ENCODE assay signal across 2 cellular contexts in the genomic region with DNA sequence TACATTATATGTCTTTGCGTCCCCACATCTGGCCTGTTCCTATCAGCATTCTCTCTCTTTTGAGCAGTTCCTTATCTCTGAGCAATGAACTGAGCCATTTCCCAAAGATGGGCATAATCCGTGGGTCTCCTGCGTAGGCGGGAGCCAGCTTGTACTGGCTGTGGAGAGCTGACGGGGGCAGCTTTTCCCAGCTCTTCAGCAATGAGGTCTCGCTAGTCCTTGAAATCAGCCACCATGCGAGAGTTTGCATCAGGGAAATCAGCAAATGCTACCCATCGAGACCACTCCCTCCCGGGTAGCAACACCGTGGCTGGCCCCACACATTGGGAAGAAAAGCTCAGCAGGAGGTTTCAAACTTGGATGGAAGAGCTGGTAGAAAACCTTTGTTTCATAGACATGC.
TF ChIP-seq lines count a peak whose summit lies in the region.

No MANE protein-coding gene starts in this region.

TF ChIP-seq in GM23338, 12 proteins besides CTCF, POLR2A, EP300 and RAD21 (continues in another document):
- no peak for TF ChIP-seq ZNF331 (CRISPR knock-in tag; IDR thresholded peaks at IDR 0.05; ENCODE audit: low read depth)
- TF ChIP-seq, protein P1, sequence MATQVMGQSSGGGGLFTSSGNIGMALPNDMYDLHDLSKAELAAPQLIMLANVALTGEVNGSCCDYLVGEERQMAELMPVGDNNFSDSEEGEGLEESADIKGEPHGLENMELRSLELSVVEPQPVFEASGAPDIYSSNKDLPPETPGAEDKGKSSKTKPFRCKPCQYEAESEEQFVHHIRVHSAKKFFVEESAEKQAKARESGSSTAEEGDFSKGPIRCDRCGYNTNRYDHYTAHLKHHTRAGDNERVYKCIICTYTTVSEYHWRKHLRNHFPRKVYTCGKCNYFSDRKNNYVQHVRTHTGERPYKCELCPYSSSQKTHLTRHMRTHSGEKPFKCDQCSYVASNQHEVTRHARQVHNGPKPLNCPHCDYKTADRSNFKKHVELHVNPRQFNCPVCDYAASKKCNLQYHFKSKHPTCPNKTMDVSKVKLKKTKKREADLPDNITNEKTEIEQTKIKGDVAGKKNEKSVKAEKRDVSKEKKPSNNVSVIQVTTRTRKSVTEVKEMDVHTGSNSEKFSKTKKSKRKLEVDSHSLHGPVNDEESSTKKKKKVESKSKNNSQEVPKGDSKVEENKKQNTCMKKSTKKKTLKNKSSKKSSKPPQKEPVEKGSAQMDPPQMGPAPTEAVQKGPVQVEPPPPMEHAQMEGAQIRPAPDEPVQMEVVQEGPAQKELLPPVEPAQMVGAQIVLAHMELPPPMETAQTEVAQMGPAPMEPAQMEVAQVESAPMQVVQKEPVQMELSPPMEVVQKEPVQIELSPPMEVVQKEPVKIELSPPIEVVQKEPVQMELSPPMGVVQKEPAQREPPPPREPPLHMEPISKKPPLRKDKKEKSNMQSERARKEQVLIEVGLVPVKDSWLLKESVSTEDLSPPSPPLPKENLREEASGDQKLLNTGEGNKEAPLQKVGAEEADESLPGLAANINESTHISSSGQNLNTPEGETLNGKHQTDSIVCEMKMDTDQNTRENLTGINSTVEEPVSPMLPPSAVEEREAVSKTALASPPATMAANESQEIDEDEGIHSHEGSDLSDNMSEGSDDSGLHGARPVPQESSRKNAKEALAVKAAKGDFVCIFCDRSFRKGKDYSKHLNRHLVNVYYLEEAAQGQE (IDR thresholded peaks at IDR 0.05; ENCODE audit: unreplicated experiment), result no peak
- TF ChIP-seq JUNB (IDR thresholded peaks at IDR 0.05; ENCODE audit: unreplicated experiment), result no peak
- no peak for TF ChIP-seq EZH2phosphoT487 (IDR thresholded peaks at IDR 0.05; ENCODE audit: unreplicated experiment)
- TF ChIP-seq POLR2AphosphoS5 (IDR thresholded peaks at IDR 0.05; ENCODE audit: low read depth), result no peak
- no peak for TF ChIP-seq EZH2 (IDR thresholded peaks at IDR 0.05; ENCODE audit: low read depth, unreplicated experiment)
- no peak for TF ChIP-seq CREB1 (CRISPR knock-in tag; IDR thresholded peaks at IDR 0.05; ENCODE audit: low read depth)
- TF ChIP-seq ZNF114 (CRISPR knock-in tag; IDR thresholded peaks at IDR 0.05), result no peak
- TF ChIP-seq, protein P2, sequence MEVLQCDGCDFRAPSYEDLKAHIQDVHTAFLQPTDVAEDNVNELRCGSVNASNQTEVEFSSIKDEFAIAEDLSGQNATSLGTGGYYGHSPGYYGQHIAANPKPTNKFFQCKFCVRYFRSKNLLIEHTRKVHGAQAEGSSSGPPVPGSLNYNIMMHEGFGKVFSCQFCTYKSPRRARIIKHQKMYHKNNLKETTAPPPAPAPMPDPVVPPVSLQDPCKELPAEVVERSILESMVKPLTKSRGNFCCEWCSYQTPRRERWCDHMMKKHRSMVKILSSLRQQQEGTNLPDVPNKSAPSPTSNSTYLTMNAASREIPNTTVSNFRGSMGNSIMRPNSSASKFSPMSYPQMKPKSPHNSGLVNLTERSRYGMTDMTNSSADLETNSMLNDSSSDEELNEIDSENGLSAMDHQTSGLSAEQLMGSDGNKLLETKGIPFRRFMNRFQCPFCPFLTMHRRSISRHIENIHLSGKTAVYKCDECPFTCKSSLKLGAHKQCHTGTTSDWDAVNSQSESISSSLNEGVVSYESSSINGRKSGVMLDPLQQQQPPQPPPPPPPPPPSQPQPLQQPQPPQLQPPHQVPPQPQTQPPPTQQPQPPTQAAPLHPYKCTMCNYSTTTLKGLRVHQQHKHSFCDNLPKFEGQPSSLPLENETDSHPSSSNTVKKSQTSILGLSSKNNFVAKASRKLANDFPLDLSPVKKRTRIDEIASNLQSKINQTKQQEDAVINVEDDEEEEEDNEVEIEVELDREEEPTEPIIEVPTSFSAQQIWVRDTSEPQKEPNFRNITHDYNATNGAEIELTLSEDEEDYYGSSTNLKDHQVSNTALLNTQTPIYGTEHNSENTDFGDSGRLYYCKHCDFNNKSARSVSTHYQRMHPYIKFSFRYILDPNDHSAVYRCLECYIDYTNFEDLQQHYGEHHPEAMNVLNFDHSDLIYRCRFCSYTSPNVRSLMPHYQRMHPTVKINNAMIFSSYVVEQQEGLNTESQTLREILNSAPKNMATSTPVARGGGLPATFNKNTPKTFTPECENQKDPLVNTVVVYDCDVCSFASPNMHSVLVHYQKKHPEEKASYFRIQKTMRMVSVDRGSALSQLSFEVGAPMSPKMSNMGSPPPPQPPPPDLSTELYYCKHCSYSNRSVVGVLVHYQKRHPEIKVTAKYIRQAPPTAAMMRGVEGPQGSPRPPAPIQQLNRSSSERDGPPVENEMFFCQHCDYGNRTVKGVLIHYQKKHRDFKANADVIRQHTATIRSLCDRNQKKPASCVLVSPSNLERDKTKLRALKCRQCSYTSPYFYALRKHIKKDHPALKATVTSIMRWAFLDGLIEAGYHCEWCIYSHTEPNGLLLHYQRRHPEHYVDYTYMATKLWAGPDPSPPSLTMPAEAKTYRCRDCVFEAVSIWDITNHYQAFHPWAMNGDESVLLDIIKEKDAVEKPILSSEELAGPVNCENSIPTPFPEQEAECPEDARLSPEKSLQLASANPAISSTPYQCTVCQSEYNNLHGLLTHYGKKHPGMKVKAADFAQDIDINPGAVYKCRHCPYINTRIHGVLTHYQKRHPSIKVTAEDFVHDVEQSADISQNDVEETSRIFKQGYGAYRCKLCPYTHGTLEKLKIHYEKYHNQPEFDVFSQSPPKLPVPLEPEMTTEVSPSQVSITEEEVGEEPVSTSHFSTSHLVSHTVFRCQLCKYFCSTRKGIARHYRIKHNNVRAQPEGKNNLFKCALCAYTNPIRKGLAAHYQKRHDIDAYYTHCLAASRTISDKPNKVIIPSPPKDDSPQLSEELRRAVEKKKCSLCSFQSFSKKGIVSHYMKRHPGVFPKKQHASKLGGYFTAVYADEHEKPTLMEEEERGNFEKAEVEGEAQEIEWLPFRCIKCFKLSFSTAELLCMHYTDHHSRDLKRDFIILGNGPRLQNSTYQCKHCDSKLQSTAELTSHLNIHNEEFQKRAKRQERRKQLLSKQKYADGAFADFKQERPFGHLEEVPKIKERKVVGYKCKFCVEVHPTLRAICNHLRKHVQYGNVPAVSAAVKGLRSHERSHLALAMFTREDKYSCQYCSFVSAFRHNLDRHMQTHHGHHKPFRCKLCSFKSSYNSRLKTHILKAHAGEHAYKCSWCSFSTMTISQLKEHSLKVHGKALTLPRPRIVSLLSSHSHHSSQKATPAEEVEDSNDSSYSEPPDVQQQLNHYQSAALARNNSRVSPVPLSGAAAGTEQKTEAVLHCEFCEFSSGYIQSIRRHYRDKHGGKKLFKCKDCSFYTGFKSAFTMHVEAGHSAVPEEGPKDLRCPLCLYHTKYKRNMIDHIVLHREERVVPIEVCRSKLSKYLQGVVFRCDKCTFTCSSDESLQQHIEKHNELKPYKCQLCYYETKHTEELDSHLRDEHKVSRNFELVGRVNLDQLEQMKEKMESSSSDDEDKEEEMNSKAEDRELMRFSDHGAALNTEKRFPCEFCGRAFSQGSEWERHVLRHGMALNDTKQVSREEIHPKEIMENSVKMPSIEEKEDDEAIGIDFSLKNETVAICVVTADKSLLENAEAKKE (CRISPR knock-in tag; IDR thresholded peaks at IDR 0.05), result no peak
- TF ChIP-seq, protein P3, sequence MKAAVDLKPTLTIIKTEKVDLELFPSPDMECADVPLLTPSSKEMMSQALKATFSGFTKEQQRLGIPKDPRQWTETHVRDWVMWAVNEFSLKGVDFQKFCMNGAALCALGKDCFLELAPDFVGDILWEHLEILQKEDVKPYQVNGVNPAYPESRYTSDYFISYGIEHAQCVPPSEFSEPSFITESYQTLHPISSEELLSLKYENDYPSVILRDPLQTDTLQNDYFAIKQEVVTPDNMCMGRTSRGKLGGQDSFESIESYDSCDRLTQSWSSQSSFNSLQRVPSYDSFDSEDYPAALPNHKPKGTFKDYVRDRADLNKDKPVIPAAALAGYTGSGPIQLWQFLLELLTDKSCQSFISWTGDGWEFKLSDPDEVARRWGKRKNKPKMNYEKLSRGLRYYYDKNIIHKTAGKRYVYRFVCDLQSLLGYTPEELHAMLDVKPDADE (IDR thresholded peaks at IDR 0.05), result no peak

TF ChIP-seq in endothelial cell of umbilical vein, 7 proteins besides CTCF, POLR2A, EP300 and RAD21:
- TF ChIP-seq, protein P4, sequence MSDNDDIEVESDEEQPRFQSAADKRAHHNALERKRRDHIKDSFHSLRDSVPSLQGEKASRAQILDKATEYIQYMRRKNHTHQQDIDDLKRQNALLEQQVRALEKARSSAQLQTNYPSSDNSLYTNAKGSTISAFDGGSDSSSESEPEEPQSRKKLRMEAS (IDR thresholded peaks at IDR 0.05; ENCODE audit: insufficient read depth, insufficient read length), result no peak
- TF ChIP-seq MYC (IDR thresholded peaks at IDR 0.05; ENCODE audit: low read depth, low read length) (no peak), JUN (IDR thresholded peaks at IDR 0.05; ENCODE audit: borderline replicate concordance, insufficient read depth, insufficient read length, low read depth) (no peak), FOS (IDR thresholded peaks at IDR 0.05; ENCODE audit: borderline replicate concordance, insufficient read depth, low read length) (no peak), GATA2 (IDR thresholded peaks at IDR 0.05; ENCODE audit: insufficient read depth, insufficient read length, low read depth, low read length) (no peak), POLR2AphosphoS5 (IDR thresholded peaks at IDR 0.05; ENCODE audit: insufficient read depth, low read depth, low read length) (no peak)
